In the genomic region with DNA sequence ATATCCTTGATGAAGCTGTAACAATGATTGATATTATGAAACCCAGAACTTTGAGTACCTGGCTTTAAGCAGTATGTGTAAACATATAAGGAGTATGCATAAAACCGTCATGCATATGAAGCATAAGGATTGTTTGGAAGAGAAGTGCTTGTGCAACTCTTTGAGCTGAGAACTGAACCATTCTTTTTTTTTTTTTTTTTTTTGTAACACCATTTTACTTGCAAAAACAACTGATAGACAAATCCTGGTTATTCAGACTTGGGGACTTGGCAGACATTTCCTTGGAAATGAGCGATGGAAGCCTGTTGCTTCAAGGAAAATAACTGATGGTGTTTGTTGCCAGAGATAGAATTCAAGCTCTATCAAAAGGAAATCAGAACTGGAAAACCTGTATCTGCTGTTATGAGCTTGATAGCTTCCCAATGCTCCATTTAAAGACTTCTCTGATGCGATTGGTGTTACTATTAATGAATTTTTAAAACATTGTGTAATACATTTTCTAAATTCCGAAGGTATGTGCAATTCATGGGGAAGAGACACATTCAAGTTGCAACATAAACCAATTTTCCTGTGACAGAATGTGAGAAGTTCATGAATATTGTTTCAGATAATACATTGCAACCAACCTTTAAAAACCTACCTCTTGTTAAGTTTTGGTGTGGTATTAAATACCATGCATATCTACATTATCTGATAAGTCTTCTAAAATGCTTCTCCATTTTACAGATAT, we compare ENCODE assay signal across 21 cellular contexts. TPM values are rescaled to one million over a fixed set of nuclear protein-coding genes. Genes with fewer than 3 reads are reported as not detected.
DNase-seq lines count a peak whose midpoint lies in the region; ATAC-seq, FAIRE-seq and TF ChIP-seq lines count a peak whose summit lies in the region.
"Had no signal": no experiment of that assay in that cellular context is flagged by ENCODE, and none has a peak within 500 bp of the region (broad histone marks: within the 10 kb centered on the region; RNA-seq: fewer than 3 reads in every experiment).

No MANE protein-coding gene starts in this region.

- POLR2A ChIA-PET in activated CD8-positive, alpha-beta T cell treated with anti-CD3 and anti-CD28 coated beads for 36 hours (lab: Charles Lee) = no interaction called here

- no peaks in the 10 kb centered on the region for H3K4me1 Mint-ChIP-seq in activated CD8-positive, alpha-beta T cell treated with anti-CD3 and anti-CD28 coated beads for 36 hours (ENCODE audit: low read depth)
- H3K4me1 Mint-ChIP-seq: natural killer cell had no signal

- peaks cover 10% of the 10 kb centered on the region for H3K9me3 Mint-ChIP-seq in activated CD8-positive, alpha-beta T cell treated with anti-CD3 and anti-CD28 coated beads for 36 hours

- FAIRE-seq in RCC 7860 (lab: Jason Lieb, UNC) (peak; percentile 49), small intestine (lab: Jason Lieb, UNC) (peak; percentile 39)
- FAIRE-seq: colon, GM18507 had no signal

- H3K4me3 Mint-ChIP-seq in activated CD8-positive, alpha-beta T cell treated with anti-CD3 and anti-CD28 coated beads for 36 hours = no peak overlapping the region
- H3K4me3 Mint-ChIP-seq: natural killer cell had no signal

- 86 to 92% (median 90%) methylated on average over 4 of the region's 4 CpGs for WGBS in small intestine, 3 donors

- no peak overlapping the region for H3K27ac Mint-ChIP-seq in activated CD8-positive, alpha-beta T cell treated with anti-CD3 and anti-CD28 coated beads for 36 hours
- H3K27ac Mint-ChIP-seq: activated naive CD4-positive, alpha-beta T cell treated with anti-CD3 and anti-CD28 coated beads, Interleukin-2, amount 50 U/mL, for 72 hours; natural killer cell had no signal

- CTCF ChIA-PET in activated CD8-positive, alpha-beta T cell treated with anti-CD3 and anti-CD28 coated beads for 36 hours (lab: Charles Lee) = no interaction called here

- no peak overlapping the region for H3K4me3 ChIP-seq in small intestine (ENCODE audit: low read depth in 1 of 2, low read length in 2 of 2)
- H3K4me3 ChIP-seq: PC-9, psoas muscle, thoracic aorta had no signal

- H3K4me1 ChIP-seq in small intestine (ENCODE audit: control insufficient read depth in 2 of 2, insufficient read depth in 1 of 2, low read depth in 1 of 2, low read length in 1 of 2) = no peaks in the 10 kb centered on the region
- H3K4me1 ChIP-seq: psoas muscle had no signal

- H3K36me3 ChIP-seq in small intestine (ENCODE audit: control insufficient read depth in 2 of 2, insufficient read depth in 2 of 2, low read length in 2 of 2) = no peaks in the 10 kb centered on the region
- H3K36me3 ChIP-seq: thoracic aorta had no signal

- intact Hi-C loops in activated CD8-positive, alpha-beta T cell treated with anti-CD3 and anti-CD28 coated beads for 36 hours (cut with micrococcal nuclease) = no loop called here

- no peaks in the 10 kb centered on the region for H3K27me3 Mint-ChIP-seq in activated CD8-positive, alpha-beta T cell treated with anti-CD3 and anti-CD28 coated beads for 36 hours

- H3K27me3 ChIP-seq in small intestine (ENCODE audit: control insufficient read depth in 2 of 2, insufficient read depth in 2 of 2, low read length in 2 of 2) = no peaks in the 10 kb centered on the region

- no peak for TF ChIP-seq CTCF in activated CD8-positive, alpha-beta T cell treated with anti-CD3 and anti-CD28 coated beads for 36 hours (IDR thresholded peaks at IDR 0.05)

- H3K9me3 ChIP-seq in small intestine (ENCODE audit: control insufficient read depth, low read depth) = no peaks in the 10 kb centered on the region
- H3K9me3 ChIP-seq: psoas muscle, thoracic aorta had no signal

- H3K36me3 Mint-ChIP-seq in activated CD8-positive, alpha-beta T cell treated with anti-CD3 and anti-CD28 coated beads for 36 hours (ENCODE audit: low read depth) = no peaks in the 10 kb centered on the region
- H3K36me3 Mint-ChIP-seq: natural killer cell had no signal

- peak; percentile 74 for DNase-seq in ELR (ENCODE audit: low read depth)
- DNase-seq in RCC 7860 (ENCODE audit: low spot score) = peak; percentile 34
- DNase-seq in epithelial cell of prostate (ENCODE audit: low read depth, low spot score) = no peak
- no peak for DNase-seq in small intestine
- no peak for DNase-seq in NCI-H524 (lab: John Stamatoyannopoulos, UW)
- no peak for DNase-seq in activated CD8-positive, alpha-beta T cell treated with anti-CD3 and anti-CD28 coated beads for 36 hours
- DNase-seq in SIG-M5 treated with dmso at 0.1 percent for 504 hours (lab: John Stamatoyannopoulos, UW; ENCODE audit: unreplicated experiment) = no peak
- DNase-seq: activated CD4-positive, CD25-positive, alpha-beta regulatory T cell; activated CD8-positive, alpha-beta memory T cell treated with anti-CD3 and anti-CD28 coated beads, Interleukin-2, amount 50 U/mL, for 4 hours; Karpas-422; natural killer cell; NCI-H146; psoas muscle; SW 1271 had no signal

- ATAC-seq in HG03095 (IDR thresholded peaks at IDR 0.05; ENCODE audit: unreplicated experiment) = no peak
- ATAC-seq in activated CD8-positive, alpha-beta T cell treated with anti-CD3 and anti-CD28 coated beads for 36 hours = no peak
- ATAC-seq: activated naive CD4-positive, alpha-beta T cell treated with anti-CD3 and anti-CD28 coated beads, Interleukin-2, amount 50 U/mL, for 72 hours; esophagus mucosa; natural killer cell; psoas muscle had no signal

- H3K27ac ChIP-seq in epithelial cell of prostate = peak overlapping the region; percentile 85
- H3K27ac ChIP-seq in small intestine (ENCODE audit: low read depth in 1 of 2, low read length in 1 of 2) = no peak overlapping the region
- H3K27ac ChIP-seq: PC-9, psoas muscle, thoracic aorta had no signal

RNA-seq across cellular contexts. Expression of gene FAT1, which starts 47.0 kb away (rescaled TPM):
- 10 to 100 TPM; 62.4 to 99.3 (median 67.8) TPM for polyA plus RNA-seq in small intestine
- not detected for total RNA-seq in activated CD8-positive, alpha-beta T cell treated with anti-CD3 and anti-CD28 coated beads for 36 hours
- total RNA-seq: natural killer cell had no signal

Comparison
In these comparisons a context has a peak if more than half of its experiments do, and no peak if none do; other contexts are left out.
1. DNase-seq: peak in ELR (single experiment) and RCC 7860 (single experiment); none in epithelial cell of prostate (single experiment), small intestine (single experiment), NCI-H524 (0 of 2), activated CD8-positive, alpha-beta T cell treated with anti-CD3 and anti-CD28 coated beads for 36 hours (single experiment) and SIG-M5 treated with dmso at 0.1 percent for 504 hours (single experiment).